In genomic region chr17:15263206-15263579, GRCh38 we compare ENCODE assay signal across 9 cellular contexts.
DNase-seq lines count a peak whose midpoint lies in the region; ATAC-seq lines count a peak whose summit lies in the region.
"Had no signal": no experiment of that assay in that cellular context is flagged by ENCODE, and none has a peak within 500 bp of the region (broad histone marks: within the 10 kb centered on the region; RNA-seq: fewer than 3 reads in every experiment).

No MANE protein-coding gene starts in this region.

- peak overlapping the region; percentile 59 to 92 (median 90) for H3K9ac ChIP-seq in subcutaneous abdominal adipose tissue (ENCODE audit: low read length in 5 of 5)

- peaks cover 9 to 75% (median 61%) of the 10 kb centered on the region in 5 donors for H3K4me1 ChIP-seq in subcutaneous abdominal adipose tissue (ENCODE audit: control insufficient read depth in 5 of 5, insufficient read depth in 5 of 5, low read length in 5 of 5)

- ATAC-seq in HG03108 (IDR thresholded peaks at IDR 0.05; ENCODE audit: unreplicated experiment) = no peak

- peaks cover 0 to 13% (median 12%) of the 10 kb centered on the region in 5 donors for H3K36me3 ChIP-seq in subcutaneous abdominal adipose tissue (ENCODE audit: control insufficient read depth in 5 of 5, insufficient read depth in 5 of 5, low read length in 5 of 5)

- H3K9me3 ChIP-seq in subcutaneous abdominal adipose tissue (ENCODE audit: control insufficient read depth in 5 of 5, low read length in 5 of 5) = no peaks in the 10 kb centered on the region

- H3K27ac ChIP-seq in cingulate gyrus (ENCODE audit: low read depth, low read length) (peak overlapping the region; percentile 91), subcutaneous abdominal adipose tissue (ENCODE audit: low read depth, low read length) (peak overlapping the region; percentile 98)
- H3K27ac ChIP-seq: epithelial cell of prostate had no signal

- no peaks in the 10 kb centered on the region for H3K27me3 ChIP-seq in subcutaneous abdominal adipose tissue (ENCODE audit: control insufficient read depth in 5 of 5, insufficient read depth in 4 of 5, low read length in 5 of 5)

- peak; percentile 40 for DNase-seq in HK-2 (ENCODE audit: unreplicated experiment)
- DNase-seq in kidney glomerular epithelial cell (lab: John Stamatoyannopoulos, UW) = peak; percentile 56
- DNase-seq in stimulated activated CD4-positive, alpha-beta T cell treated with anti-CD3 and anti-CD28 coated beads, Interleukin-12 subunit alpha, Interleukin-12 subunit beta, amount 100 ng/mL, for 4 hours = no peak
- no peak for DNase-seq in NCI-H524 treated with DMSO at 0.1 percent for 48 hours (lab: John Stamatoyannopoulos, UW)
- no peak for DNase-seq in cerebellar nuclear complex (lab: John Stamatoyannopoulos, UW)

- peak overlapping the region; percentile 77 to 96 (median 90) for H3K4me3 ChIP-seq in subcutaneous abdominal adipose tissue (ENCODE audit: low read depth in 1 of 5, low read length in 5 of 5)

Comparison
In these comparisons a context has a peak if more than half of its experiments do, and no peak if none do; other contexts are left out.
1. DNase-seq: peak in HK-2 (single experiment) and kidney glomerular epithelial cell (single experiment); none in stimulated activated CD4-positive, alpha-beta T cell treated with anti-CD3 and anti-CD28 coated beads, Interleukin-12 subunit alpha, Interleukin-12 subunit beta, amount 100 ng/mL, for 4 hours (single experiment), NCI-H524 treated with DMSO at 0.1 percent for 48 hours (single experiment) and cerebellar nuclear complex (0 of 2).